2 cellular contexts compared by ENCODE assay signal in the genomic region with DNA sequence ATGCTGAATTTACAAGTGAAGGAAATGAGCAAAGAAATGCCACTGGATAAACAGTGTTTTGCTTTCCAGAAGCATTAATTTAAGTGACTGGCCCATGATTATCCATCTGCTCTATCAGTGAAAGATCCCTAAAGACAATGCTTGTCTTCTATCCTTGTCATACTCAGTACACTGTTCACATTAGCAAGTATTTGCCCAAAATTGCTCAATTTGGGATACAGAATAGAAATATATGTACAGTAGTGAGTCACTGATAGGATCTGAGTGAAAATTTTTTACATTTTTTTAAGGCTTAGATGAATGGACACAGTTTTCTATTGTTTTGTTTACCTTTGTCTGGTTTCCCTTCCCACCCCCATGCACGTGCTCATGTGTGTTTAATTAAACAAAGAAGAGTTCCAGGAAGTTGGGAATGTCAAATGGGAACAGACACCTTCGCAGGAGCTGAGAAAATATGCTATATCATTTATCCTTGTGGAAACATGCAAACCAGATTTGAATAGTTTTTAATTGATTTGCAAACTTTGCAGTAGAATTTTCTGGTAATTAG.
TF ChIP-seq lines count a peak whose summit lies in the region.

No MANE protein-coding gene starts in this region.

TF ChIP-seq in HepG2, 621 proteins besides CTCF, POLR2A, EP300 and RAD21 (continued from another document and continues in another):
- TF ChIP-seq, protein P1, sequence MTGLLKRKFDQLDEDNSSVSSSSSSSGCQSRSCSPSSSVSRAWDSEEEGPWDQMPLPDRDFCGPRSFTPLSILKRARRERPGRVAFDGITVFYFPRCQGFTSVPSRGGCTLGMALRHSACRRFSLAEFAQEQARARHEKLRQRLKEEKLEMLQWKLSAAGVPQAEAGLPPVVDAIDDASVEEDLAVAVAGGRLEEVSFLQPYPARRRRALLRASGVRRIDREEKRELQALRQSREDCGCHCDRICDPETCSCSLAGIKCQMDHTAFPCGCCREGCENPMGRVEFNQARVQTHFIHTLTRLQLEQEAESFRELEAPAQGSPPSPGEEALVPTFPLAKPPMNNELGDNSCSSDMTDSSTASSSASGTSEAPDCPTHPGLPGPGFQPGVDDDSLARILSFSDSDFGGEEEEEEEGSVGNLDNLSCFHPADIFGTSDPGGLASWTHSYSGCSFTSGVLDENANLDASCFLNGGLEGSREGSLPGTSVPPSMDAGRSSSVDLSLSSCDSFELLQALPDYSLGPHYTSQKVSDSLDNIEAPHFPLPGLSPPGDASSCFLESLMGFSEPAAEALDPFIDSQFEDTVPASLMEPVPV (CRISPR knock-in tag; IDR thresholded peaks at IDR 0.05), result no peak
- TF ChIP-seq SOX13 (IDR thresholded peaks at IDR 0.05), result no peak
- TF ChIP-seq SOX13 (CRISPR knock-in tag; conservative IDR thresholded peaks at IDR 0.05 in 1 of 2, IDR thresholded peaks at IDR 0.05 in 1 of 2), result peak in 1 of 2 experiments; percentile 94; a peak in 2 of 4 replicates
- TF ChIP-seq ZNF776 (CRISPR knock-in tag; IDR thresholded peaks at IDR 0.05), result no peak
- no peak for TF ChIP-seq PHB2 (IDR thresholded peaks at IDR 0.05; ENCODE audit: partially characterized antibody)
- TF ChIP-seq, protein P2, sequence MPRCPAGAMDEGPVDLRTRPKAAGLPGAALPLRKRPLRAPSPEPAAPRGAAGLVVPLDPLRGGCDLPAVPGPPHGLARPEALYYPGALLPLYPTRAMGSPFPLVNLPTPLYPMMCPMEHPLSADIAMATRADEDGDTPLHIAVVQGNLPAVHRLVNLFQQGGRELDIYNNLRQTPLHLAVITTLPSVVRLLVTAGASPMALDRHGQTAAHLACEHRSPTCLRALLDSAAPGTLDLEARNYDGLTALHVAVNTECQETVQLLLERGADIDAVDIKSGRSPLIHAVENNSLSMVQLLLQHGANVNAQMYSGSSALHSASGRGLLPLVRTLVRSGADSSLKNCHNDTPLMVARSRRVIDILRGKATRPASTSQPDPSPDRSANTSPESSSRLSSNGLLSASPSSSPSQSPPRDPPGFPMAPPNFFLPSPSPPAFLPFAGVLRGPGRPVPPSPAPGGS (CRISPR knock-in tag; IDR thresholded peaks at IDR 0.05), result no peak
- peak; percentile 45; the same call in 1 of the 2 replicates for TF ChIP-seq BCL6 (CRISPR knock-in tag; IDR thresholded peaks at IDR 0.05)
- no peak for TF ChIP-seq ZNF589 (CRISPR knock-in tag; conservative IDR thresholded peaks at IDR 0.05)
- TF ChIP-seq ZNF282 (IDR thresholded peaks at IDR 0.05; ENCODE audit: partially characterized antibody), result no peak
- no peak for TF ChIP-seq ZNF496 (CRISPR knock-in tag; IDR thresholded peaks at IDR 0.05; ENCODE audit: insufficient replicate concordance)
- TF ChIP-seq, protein P3, sequence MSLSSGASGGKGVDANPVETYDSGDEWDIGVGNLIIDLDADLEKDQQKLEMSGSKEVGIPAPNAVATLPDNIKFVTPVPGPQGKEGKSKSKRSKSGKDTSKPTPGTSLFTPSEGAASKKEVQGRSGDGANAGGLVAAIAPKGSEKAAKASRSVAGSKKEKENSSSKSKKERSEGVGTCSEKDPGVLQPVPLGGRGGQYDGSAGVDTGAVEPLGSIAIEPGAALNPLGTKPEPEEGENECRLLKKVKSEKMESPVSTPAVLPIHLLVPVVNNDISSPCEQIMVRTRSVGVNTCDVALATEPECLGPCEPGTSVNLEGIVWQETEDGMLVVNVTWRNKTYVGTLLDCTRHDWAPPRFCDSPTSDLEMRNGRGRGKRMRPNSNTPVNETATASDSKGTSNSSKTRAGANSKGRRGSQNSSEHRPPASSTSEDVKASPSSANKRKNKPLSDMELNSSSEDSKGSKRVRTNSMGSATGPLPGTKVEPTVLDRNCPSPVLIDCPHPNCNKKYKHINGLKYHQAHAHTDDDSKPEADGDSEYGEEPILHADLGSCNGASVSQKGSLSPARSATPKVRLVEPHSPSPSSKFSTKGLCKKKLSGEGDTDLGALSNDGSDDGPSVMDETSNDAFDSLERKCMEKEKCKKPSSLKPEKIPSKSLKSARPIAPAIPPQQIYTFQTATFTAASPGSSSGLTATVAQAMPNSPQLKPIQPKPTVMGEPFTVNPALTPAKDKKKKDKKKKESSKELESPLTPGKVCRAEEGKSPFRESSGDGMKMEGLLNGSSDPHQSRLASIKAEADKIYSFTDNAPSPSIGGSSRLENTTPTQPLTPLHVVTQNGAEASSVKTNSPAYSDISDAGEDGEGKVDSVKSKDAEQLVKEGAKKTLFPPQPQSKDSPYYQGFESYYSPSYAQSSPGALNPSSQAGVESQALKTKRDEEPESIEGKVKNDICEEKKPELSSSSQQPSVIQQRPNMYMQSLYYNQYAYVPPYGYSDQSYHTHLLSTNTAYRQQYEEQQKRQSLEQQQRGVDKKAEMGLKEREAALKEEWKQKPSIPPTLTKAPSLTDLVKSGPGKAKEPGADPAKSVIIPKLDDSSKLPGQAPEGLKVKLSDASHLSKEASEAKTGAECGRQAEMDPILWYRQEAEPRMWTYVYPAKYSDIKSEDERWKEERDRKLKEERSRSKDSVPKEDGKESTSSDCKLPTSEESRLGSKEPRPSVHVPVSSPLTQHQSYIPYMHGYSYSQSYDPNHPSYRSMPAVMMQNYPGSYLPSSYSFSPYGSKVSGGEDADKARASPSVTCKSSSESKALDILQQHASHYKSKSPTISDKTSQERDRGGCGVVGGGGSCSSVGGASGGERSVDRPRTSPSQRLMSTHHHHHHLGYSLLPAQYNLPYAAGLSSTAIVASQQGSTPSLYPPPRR (CRISPR knock-in tag; IDR thresholded peaks at IDR 0.05; ENCODE audit: borderline replicate concordance), result no peak
- no peak for TF ChIP-seq ZBTB38 (CRISPR knock-in tag; IDR thresholded peaks at IDR 0.05)
- no peak for TF ChIP-seq ATF7-NPFF (CRISPR knock-in tag; IDR thresholded peaks at IDR 0.05; ENCODE audit: low read depth)
- no peak for TF ChIP-seq NBN (conservative IDR thresholded peaks at IDR 0.05)
- no peak for TF ChIP-seq SSRP1 (CRISPR knock-in tag; IDR thresholded peaks at IDR 0.05)
- TF ChIP-seq, protein P4, sequence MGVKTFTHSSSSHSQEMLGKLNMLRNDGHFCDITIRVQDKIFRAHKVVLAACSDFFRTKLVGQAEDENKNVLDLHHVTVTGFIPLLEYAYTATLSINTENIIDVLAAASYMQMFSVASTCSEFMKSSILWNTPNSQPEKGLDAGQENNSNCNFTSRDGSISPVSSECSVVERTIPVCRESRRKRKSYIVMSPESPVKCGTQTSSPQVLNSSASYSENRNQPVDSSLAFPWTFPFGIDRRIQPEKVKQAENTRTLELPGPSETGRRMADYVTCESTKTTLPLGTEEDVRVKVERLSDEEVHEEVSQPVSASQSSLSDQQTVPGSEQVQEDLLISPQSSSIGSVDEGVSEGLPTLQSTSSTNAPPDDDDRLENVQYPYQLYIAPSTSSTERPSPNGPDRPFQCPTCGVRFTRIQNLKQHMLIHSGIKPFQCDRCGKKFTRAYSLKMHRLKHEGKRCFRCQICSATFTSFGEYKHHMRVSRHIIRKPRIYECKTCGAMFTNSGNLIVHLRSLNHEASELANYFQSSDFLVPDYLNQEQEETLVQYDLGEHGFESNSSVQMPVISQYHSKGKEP (CRISPR knock-in tag; IDR thresholded peaks at IDR 0.05), result no peak
- TF ChIP-seq SOX6 (IDR thresholded peaks at IDR 0.05), result no peak
- TF ChIP-seq SOX6 (CRISPR knock-in tag; IDR thresholded peaks at IDR 0.05), result peak; percentile 86
- no peak for TF ChIP-seq NFE2L2 (IDR thresholded peaks at IDR 0.05; ENCODE audit: low read length)

TF ChIP-seq in endothelial cell of umbilical vein, 7 proteins besides CTCF, POLR2A, EP300 and RAD21 (continued from another document):
- no peak for TF ChIP-seq FOS (IDR thresholded peaks at IDR 0.05; ENCODE audit: borderline replicate concordance, insufficient read depth, low read length)
